In genomic region chr16:68529608-68529930, GRCh38 we compare ENCODE assay signal across 8 cellular contexts. TPM values are rescaled to one million over a fixed set of nuclear protein-coding genes. Genes with fewer than 3 reads are reported as not detected.
DNase-seq lines count a peak whose midpoint lies in the region; ATAC-seq and TF ChIP-seq lines count a peak whose summit lies in the region.

No MANE protein-coding gene starts in this region.

- H3K4me2 ChIP-seq in DND-41 (ENCODE audit: insufficient read depth, low read length): peak overlapping the region; percentile 82

- H3K27ac ChIP-seq in DND-41 (ENCODE audit: low read length) (peak overlapping the region; percentile 51; the same call in 1 of the 2 replicates), lower lobe of right lung (peak overlapping the region; percentile 49), aorta (ENCODE audit: low read depth in 1 of 2, low read length in 2 of 2) (no peak overlapping the region)

- peaks cover 28% of the 10 kb centered on the region for H3K4me1 ChIP-seq in DND-41 (ENCODE audit: insufficient read depth, low read length)
- peaks cover 22% of the 10 kb centered on the region for H3K4me1 ChIP-seq in lower lobe of right lung
- H3K4me1 ChIP-seq in aorta (ENCODE audit: control insufficient read depth in 1 of 2, insufficient read depth in 2 of 2, low read length in 2 of 2): no peaks in the 10 kb centered on the region

- WGBS in aorta, 2 donors: 25 to 26% methylated on average over 13 of the region's 13 CpGs

- peak overlapping the region; percentile 61 for H3K9ac ChIP-seq in DND-41 (ENCODE audit: low read depth, low read length)

- H3K36me3 ChIP-seq in DND-41 (ENCODE audit: insufficient read depth, low read length) (no peaks in the 10 kb centered on the region), lower lobe of right lung (no peaks in the 10 kb centered on the region), aorta (ENCODE audit: control insufficient read depth in 1 of 2, insufficient read depth in 2 of 2, low read length in 1 of 2) (no peaks in the 10 kb centered on the region)

- no peaks in the 10 kb centered on the region for H4K20me1 ChIP-seq in DND-41 (ENCODE audit: insufficient read depth, low read length)

- ATAC-seq in DND-41 (ENCODE audit: insufficient read depth, low read depth): peak; percentile 14
- ATAC-seq in HG02973 (IDR thresholded peaks at IDR 0.05; ENCODE audit: unreplicated experiment): peak; percentile 18
- peak; percentile 45 to 51 for ATAC-seq in lower lobe of right lung
- ATAC-seq in aorta (ENCODE audit: low FRiP score): peak; percentile 76
- ATAC-seq in GM18520 (IDR thresholded peaks at IDR 0.05; ENCODE audit: unreplicated experiment): no peak

- DNase-seq in DND-41 (no peak), astrocyte of the spinal cord (ENCODE audit: low read depth, low spot score) (no peak), lower lobe of right lung (no peak), aorta (no peak), ecto neural progenitor cell (ENCODE audit: low spot score) (no peak), RKO (ENCODE audit: low spot score) (no peak)

- no peak for TF ChIP-seq CTCF in DND-41 (IDR thresholded peaks at IDR 0.05; ENCODE audit: borderline replicate concordance, extremely low read depth, low read length, poor library complexity, severe bottlenecking)
- no peak for TF ChIP-seq CTCF in astrocyte of the spinal cord (IDR thresholded peaks at IDR 0.05; ENCODE audit: low read depth, low read length)
- TF ChIP-seq CTCF in lower lobe of right lung (IDR thresholded peaks at IDR 0.05): no peak

- H3K9me3 ChIP-seq in DND-41 (ENCODE audit: insufficient read depth, low read length, severe bottlenecking) (peaks cover 7% of the 10 kb centered on the region), lower lobe of right lung (no peaks in the 10 kb centered on the region), aorta (ENCODE audit: control insufficient read depth, low read length) (no peaks in the 10 kb centered on the region)

- H2AFZ ChIP-seq in DND-41 (ENCODE audit: low read depth, low read length): peak overlapping the region; percentile 83

- no peaks in the 10 kb centered on the region for H3K27me3 ChIP-seq in DND-41 (ENCODE audit: insufficient read depth, low read length, poor library complexity)
- H3K27me3 ChIP-seq in lower lobe of right lung (ENCODE audit: low read depth): no peaks in the 10 kb centered on the region
- no peaks in the 10 kb centered on the region for H3K27me3 ChIP-seq in aorta (ENCODE audit: control insufficient read depth in 1 of 2, insufficient read depth in 2 of 2, low read length in 1 of 2)

- H3K79me2 ChIP-seq in DND-41 (ENCODE audit: insufficient read depth, low read length): no peaks in the 10 kb centered on the region

- H3K4me3 ChIP-seq in DND-41 (ENCODE audit: low read depth in 1 of 2, low read length in 2 of 2) (peak overlapping the region; percentile 28 to 65; a peak in 3 of 4 replicates), astrocyte of the spinal cord (ENCODE audit: low read depth, low read length) (peak overlapping the region; percentile 69), lower lobe of right lung (peak overlapping the region; percentile 96), aorta (ENCODE audit: low read length in 2 of 2) (no peak overlapping the region)

- in situ Hi-C loops in astrocyte of the spinal cord (cut with HindIII; ENCODE audit: low sequenced_read_pairs): no loop called here

- intact Hi-C loops in lower lobe of right lung (cut with DNase I): no loop called here
- intact Hi-C loops in aorta (cut with DNase I): loop anchor here (2.0 to 5.0 kb wide), 3 partner anchors 273 to 593 kb away; no protein-coding TSS in a partner anchor

RNA-seq across cellular contexts. Expression of gene ZFP90, which starts 9.5 kb away (rescaled TPM):
- 25.7 TPM for total RNA-seq in lower lobe of right lung
- total RNA-seq in aorta: 10 to 100 TPM; 17.1 to 31.0 TPM
- polyA plus RNA-seq in aorta: 10 to 100 TPM in 1 of 2 donors, 1 to 10 TPM in 1; 7.9 to 13.0 TPM

Comparison
In these comparisons a context has a peak if more than half of its experiments do, and no peak if none do; other contexts are left out.
1. H3K27ac ChIP-seq: peak in DND-41 (single experiment) and lower lobe of right lung (single experiment); none in aorta (0 of 2).
2. H3K4me3 ChIP-seq: peak in DND-41 (2 of 2), astrocyte of the spinal cord (single experiment) and lower lobe of right lung (single experiment); none in aorta (0 of 2).